In the genomic region with DNA sequence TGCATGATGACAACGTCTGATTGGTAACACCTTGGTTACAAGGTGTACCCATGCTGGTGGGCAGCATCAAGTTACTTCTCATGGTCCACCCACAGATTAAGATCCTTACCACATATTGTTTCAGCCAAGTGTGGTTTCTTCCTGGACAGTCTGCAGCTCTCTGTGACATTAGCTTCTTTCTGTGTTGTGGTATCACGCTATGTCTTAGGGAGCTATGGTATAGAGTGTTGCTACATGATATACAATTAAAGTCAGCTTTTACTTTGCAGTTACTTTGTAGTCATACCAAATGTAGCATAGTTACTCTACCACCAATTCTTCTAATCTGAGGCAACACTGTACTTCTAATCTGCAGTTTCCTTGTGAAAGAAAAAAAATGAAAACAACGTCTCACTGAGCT, we compare ENCODE assay signal across 15 cellular contexts.
"Had no signal": no experiment of that assay in that cellular context is flagged by ENCODE, and none has a peak within 500 bp of the region (broad histone marks: within the 10 kb centered on the region; RNA-seq: fewer than 3 reads in every experiment).

No MANE protein-coding gene starts in this region.

- DNase-seq: activated B cell treated with CpG ODN at 0.5 μM for 24 hours; activated CD4-positive, alpha-beta T cell treated with anti-CD3 and anti-CD28 coated beads, Interleukin-2, amount 50 U/mL, for 1 hour; activated naive CD4-positive, alpha-beta T cell treated with anti-CD3 and anti-CD28 coated beads for 36 hours; caudate nucleus; islet precursor cell; naive B cell; stimulated activated CD4-positive, alpha-beta T cell treated with anti-CD3 and anti-CD28 coated beads, Interleukin-12 subunit alpha, Interleukin-12 subunit beta, amount 100 ng/mL, for 4 hours; stimulated activated CD4-positive, alpha-beta T cell treated with anti-CD3 and anti-CD28 coated beads, Interleukin-2, amount 100 ng/mL, for 24 hours; thyroid gland had no signal

- H3K27ac Mint-ChIP-seq: activated B cell treated with CpG ODN at 0.5 μM for 24 hours; activated T-helper 2 cell treated with anti-CD3 and anti-CD28 coated beads, Interferon-gamma antibody, Interleukin-2, Interleukin-4, amounts not matched to agents 10 μg/mL and 5 μg/mL and 100 μg/mL, durations not matched to agents 14 hours and 24 hours and 36 hours had no signal

- H3K9me3 Mint-ChIP-seq: activated B cell treated with CpG ODN at 0.5 μM for 24 hours; activated naive CD4-positive, alpha-beta T cell treated with anti-CD3 and anti-CD28 coated beads for 36 hours had no signal

- ATAC-seq: left lobe of liver, SK-N-SH treated with all-trans-retinoic acid at 6 μM for 48 hours had no signal

- H3K4me3 ChIP-seq: coronary artery, esophagus muscularis mucosa, thyroid gland had no signal

- H3K27ac ChIP-seq: coronary artery, esophagus muscularis mucosa, parathyroid adenoma, thyroid gland had no signal

- H3K27me3 ChIP-seq: esophagus muscularis mucosa, thyroid gland had no signal

- H3K4me3 Mint-ChIP-seq: activated B cell treated with CpG ODN at 0.5 μM for 24 hours; activated naive CD4-positive, alpha-beta T cell treated with anti-CD3 and anti-CD28 coated beads for 36 hours; naive B cell had no signal

- H3K27me3 Mint-ChIP-seq: activated B cell treated with CpG ODN at 0.5 μM for 24 hours, naive B cell had no signal

- H3K9me3 ChIP-seq: esophagus muscularis mucosa, thyroid gland had no signal

- H3K4me1 ChIP-seq: esophagus muscularis mucosa, parathyroid adenoma, thyroid gland had no signal
